1 cellular context compared by ENCODE assay signal in genomic region chr5:145936401-145937131, GRCh38.
TF ChIP-seq lines count a peak whose summit lies in the region.

SH3RF2 (plus strand) TSS chr5:145936578; CDS start chr5:145937929, 1,351 bp downstream.

TF ChIP-seq in HEK293, 187 proteins besides CTCF, POLR2A, EP300 and RAD21 (continued from another document):
- no peak for TF ChIP-seq ATF2 (tag by site-specific recombination; IDR thresholded peaks at IDR 0.05; ENCODE audit: low read depth)
- no peak for TF ChIP-seq ZBTB1 (tag by site-specific recombination; IDR thresholded peaks at IDR 0.05)
- no peak for TF ChIP-seq ZNF26 (tag by site-specific recombination; IDR thresholded peaks at IDR 0.05)
- no peak for TF ChIP-seq ZNF530 (tag by site-specific recombination; IDR thresholded peaks at IDR 0.05; ENCODE audit: low read depth)
- TF ChIP-seq ELK4 (IDR thresholded peaks at IDR 0.05; ENCODE audit: borderline replicate concordance, low read depth, low read length): no peak
- peak; percentile 96 for TF ChIP-seq GLIS2 (tag by site-specific recombination; IDR thresholded peaks at IDR 0.05)
- TF ChIP-seq ZNF341 (tag by site-specific recombination; IDR thresholded peaks at IDR 0.05; ENCODE audit: low read depth): peak; percentile 52; the same call in 1 of the 2 replicates
- TF ChIP-seq ZNF654 (tag by site-specific recombination; IDR thresholded peaks at IDR 0.05; ENCODE audit: low read depth): no peak
- TF ChIP-seq ZNF549 (tag by site-specific recombination; IDR thresholded peaks at IDR 0.05): no peak
- peak; percentile 70 for TF ChIP-seq PRDM10 (tag by site-specific recombination; IDR thresholded peaks at IDR 0.05)
- peak; percentile 92 for TF ChIP-seq GLIS1 (tag by site-specific recombination; IDR thresholded peaks at IDR 0.05)
- TF ChIP-seq ZNF555 (tag by site-specific recombination; conservative IDR thresholded peaks at IDR 0.05): no peak
- peak; percentile 93 for TF ChIP-seq TRIM28 (IDR thresholded peaks at IDR 0.05; ENCODE audit: borderline replicate concordance, low read length)
- no peak for TF ChIP-seq ZNF585B (tag by site-specific recombination; IDR thresholded peaks at IDR 0.05)
- peak; percentile 34; the same call in 1 of the 2 replicates for TF ChIP-seq KLF7 (tag by site-specific recombination; IDR thresholded peaks at IDR 0.05; ENCODE audit: borderline replicate concordance)
- peak; percentile 34; the same call in 1 of the 2 replicates for TF ChIP-seq BCL11A (tag by site-specific recombination; IDR thresholded peaks at IDR 0.05; ENCODE audit: low read depth)
- no peak for TF ChIP-seq GLI4 (tag by site-specific recombination; IDR thresholded peaks at IDR 0.05)
- peak; percentile 70 for TF ChIP-seq ZBTB44 (tag by site-specific recombination; IDR thresholded peaks at IDR 0.05)
- no peak for TF ChIP-seq AEBP2 (tag by site-specific recombination; IDR thresholded peaks at IDR 0.05; ENCODE audit: borderline replicate concordance)
- TF ChIP-seq ZNF19 (tag by site-specific recombination; IDR thresholded peaks at IDR 0.05; ENCODE audit: low read depth): no peak
- no peak for TF ChIP-seq KLF16 (tag by site-specific recombination; IDR thresholded peaks at IDR 0.05)
- 0 out of 2 replicates have a peak, but pooled peaks have one; percentile 14 for TF ChIP-seq HOXD13 (CRISPR knock-in tag; IDR thresholded peaks at IDR 0.05; ENCODE audit: borderline replicate concordance)
- TF ChIP-seq ZNF2 (tag by site-specific recombination; IDR thresholded peaks at IDR 0.05): peak; percentile 65; the same call in 1 of the 2 replicates
- no peak for TF ChIP-seq RBAK (tag by site-specific recombination; IDR thresholded peaks at IDR 0.05)
- TF ChIP-seq ZNF501 (tag by site-specific recombination; IDR thresholded peaks at IDR 0.05): peak; percentile 84
- TF ChIP-seq ZBTB17 (tag by site-specific recombination; IDR thresholded peaks at IDR 0.05): peak; percentile 85
- peak; percentile 61; the same call in 1 of the 2 replicates for TF ChIP-seq KLF17 (tag by site-specific recombination; IDR thresholded peaks at IDR 0.05)
- TF ChIP-seq ZNF18 (tag by site-specific recombination; IDR thresholded peaks at IDR 0.05): peak; percentile 61
- peak; percentile 87 for TF ChIP-seq ZNF398 (tag by site-specific recombination; IDR thresholded peaks at IDR 0.05)
- no peak for TF ChIP-seq ZNF830 (tag by site-specific recombination; IDR thresholded peaks at IDR 0.05; ENCODE audit: low read depth)
- TF ChIP-seq ZNF629 (tag by site-specific recombination; IDR thresholded peaks at IDR 0.05): peak; percentile 78
- no peak for TF ChIP-seq ZNF174 (tag by site-specific recombination; IDR thresholded peaks at IDR 0.05)
- TF ChIP-seq ZNF610 (tag by site-specific recombination; IDR thresholded peaks at IDR 0.05; ENCODE audit: borderline replicate concordance): peak; percentile 69; the same call in 1 of the 2 replicates
- no peak for TF ChIP-seq ZNF23 (tag by site-specific recombination; IDR thresholded peaks at IDR 0.05; ENCODE audit: borderline replicate concordance)
- TF ChIP-seq KLF10 (tag by site-specific recombination; IDR thresholded peaks at IDR 0.05): peak; percentile 70; the same call in 1 of the 2 replicates
